Comparison of ENCODE assay signal across 19 cellular contexts in genomic region chr1:94279048-94279447, GRCh38. TPM values are rescaled to one million over a fixed set of nuclear protein-coding genes. Genes with fewer than 3 reads are reported as not detected.
"Had no signal": no experiment of that assay in that cellular context is flagged by ENCODE, and none has a peak within 500 bp of the region (broad histone marks: within the 10 kb centered on the region; RNA-seq: fewer than 3 reads in every experiment).

No MANE protein-coding gene starts in this region.

- DNase-seq: cortex of kidney; dorsolateral prefrontal cortex; effector CD8-positive, alpha-beta T cell; foreskin keratinocyte; immature natural killer cell; kidney; left cardiac atrium; left ventricle myocardium inferior; mesendoderm; naive thymus-derived CD8-positive, alpha-beta T cell; psoas muscle; retina; stimulated activated naive CD4-positive, alpha-beta T cell; stomach; trophoblast cell had no signal

- H3K36me3 ChIP-seq: left ventricle myocardium inferior, neutrophil, stomach had no signal

- H3K27ac ChIP-seq: dorsolateral prefrontal cortex, foreskin keratinocyte, left ventricle myocardium inferior, neutrophil, psoas muscle, stomach had no signal

- H3K9me3 ChIP-seq: left ventricle myocardium inferior, neutrophil, psoas muscle, stomach had no signal

- H3K27me3 ChIP-seq: foreskin keratinocyte, neutrophil, stomach had no signal

- H3K4me3 ChIP-seq: dorsolateral prefrontal cortex, left ventricle myocardium inferior, lung, psoas muscle, skin epidermis, stomach had no signal

- ATAC-seq: foreskin keratinocyte; left cardiac atrium; naive thymus-derived CD8-positive, alpha-beta T cell; psoas muscle; sciatic nerve had no signal

- H3K4me1 ChIP-seq: psoas muscle had no signal

RNA-seq across cellular contexts. Expression of gene ARHGAP29, which starts 41.7 kb away (rescaled TPM):
- total RNA-seq: naive thymus-derived CD8-positive, alpha-beta T cell had no signal
- polyA plus RNA-seq: immature natural killer cell; naive thymus-derived CD8-positive, alpha-beta T cell had no signal
